Comparison of ENCODE assay signal across 18 cellular contexts in genomic region chr2:55118643-55119065, GRCh38.
A peak's percentile ranks its signal among the peaks of the same experiment; 100 is the strongest.
DNase-seq lines count a peak whose midpoint lies in the region; ATAC-seq and TF ChIP-seq lines count a peak whose summit lies in the region.
"Had no signal": no experiment of that assay in that cellular context is flagged by ENCODE, and none has a peak within 500 bp of the region (broad histone marks: within the 10 kb centered on the region; RNA-seq: fewer than 3 reads in every experiment).

No MANE protein-coding gene starts in this region.

- no peaks in the 10 kb centered on the region for H3K36me3 ChIP-seq in DOHH2 (ENCODE audit: control insufficient read depth, low read length)
- H3K36me3 ChIP-seq in neuron (ENCODE audit: insufficient read depth, low read length) = no peaks in the 10 kb centered on the region
- H3K36me3 ChIP-seq: gastroesophageal sphincter had no signal

- no peaks in the 10 kb centered on the region for H3K9me3 ChIP-seq in DOHH2 (ENCODE audit: control insufficient read depth, insufficient read depth, low read length)
- no peaks in the 10 kb centered on the region for H3K9me3 ChIP-seq in neuron (ENCODE audit: low read length)
- H3K9me3 ChIP-seq: gastroesophageal sphincter had no signal

- H3K4me1 ChIP-seq in DOHH2 (ENCODE audit: control insufficient read depth, low read length) = peaks cover 38% of the 10 kb centered on the region
- H3K4me1 ChIP-seq in neuron (ENCODE audit: insufficient read depth, low read length) = peaks cover 47% of the 10 kb centered on the region

- H3K79me2 ChIP-seq in DOHH2 (ENCODE audit: control insufficient read depth, low read length) = no peaks in the 10 kb centered on the region

- ATAC-seq in HG03354 (IDR thresholded peaks at IDR 0.05; ENCODE audit: poor library complexity, severe bottlenecking, unreplicated experiment) (no peak), HG02970 (IDR thresholded peaks at IDR 0.05; ENCODE audit: low FRiP score, unreplicated experiment) (no peak), GM19035 (IDR thresholded peaks at IDR 0.05; ENCODE audit: unreplicated experiment) (no peak)
- ATAC-seq: gastroesophageal sphincter had no signal

- DNase-seq in NCI-H526 (lab: John Stamatoyannopoulos, UW) (peak; percentile 87 to 95), caudate nucleus (lab: John Stamatoyannopoulos, UW) (peak in 6 of 61 donors; percentile 5 to 59 (median 26)), coronary artery (ENCODE audit: low spot score) (no peak)
- DNase-seq: activated CD4-positive, CD25-positive, alpha-beta regulatory T cell; activated CD8-positive, alpha-beta memory T cell treated with anti-CD3 and anti-CD28 coated beads, Interleukin-2, amount 50 U/mL, for 48 hours; DMS 273 treated with DMSO at 0.1 percent for 48 hours; H9; NCI-H345; OCI-M1; stimulated activated CD4-positive, alpha-beta T cell treated with anti-CD3 and anti-CD28 coated beads, Interleukin-4, amount 100 ng/mL, for 1 hour; SW 1271 had no signal

- no peaks in the 10 kb centered on the region for H3K9me2 ChIP-seq in DOHH2 (replicated peaks; ENCODE audit: control insufficient read depth, low read length)

- H3K27me3 ChIP-seq in DOHH2 (ENCODE audit: control insufficient read depth, low read length) (no peaks in the 10 kb centered on the region), neuron (ENCODE audit: insufficient read depth, low read length) (no peaks in the 10 kb centered on the region)
- H3K27me3 ChIP-seq: gastroesophageal sphincter had no signal

- H3F3A ChIP-seq in DOHH2 (ENCODE audit: control insufficient read depth, insufficient read depth) = no peaks in the 10 kb centered on the region

- peak overlapping the region; percentile 83 for H3K4me2 ChIP-seq in DOHH2 (ENCODE audit: low read length)

- H3K4me3 ChIP-seq in DOHH2 (ENCODE audit: low read length) = peak overlapping the region; percentile 65
- no peak overlapping the region for H3K4me3 ChIP-seq in neuron (ENCODE audit: low read length)
- no peak overlapping the region for H3K4me3 ChIP-seq in coronary artery
- H3K4me3 ChIP-seq: gastroesophageal sphincter, lung had no signal

- H3K27ac ChIP-seq in DOHH2 (ENCODE audit: low read depth, low read length) (peak overlapping the region; percentile 39), caudate nucleus (ENCODE audit: low read depth, low read length) (peak overlapping the region; percentile 97), coronary artery (no peak overlapping the region)

- H2AFZ ChIP-seq in neuron (ENCODE audit: low read depth, low read length) = peak overlapping the region; percentile 4

- TF ChIP-seq CTCF in DOHH2 (IDR thresholded peaks at IDR 0.05; ENCODE audit: low read depth, low read length, poor library complexity, severe bottlenecking) (no peak), coronary artery (IDR thresholded peaks at IDR 0.05) (no peak)

- no peaks in the 10 kb centered on the region for H4K20me1 ChIP-seq in DOHH2 (ENCODE audit: control insufficient read depth, insufficient read depth, low read depth, low read length)

Comparison
In these comparisons a context has a peak if more than half of its experiments do, and no peak if none do; other contexts are left out.
1. H3K27ac ChIP-seq: peak in DOHH2 (single experiment) and caudate nucleus (single experiment); none in coronary artery (0 of 2).